In the genomic region with DNA sequence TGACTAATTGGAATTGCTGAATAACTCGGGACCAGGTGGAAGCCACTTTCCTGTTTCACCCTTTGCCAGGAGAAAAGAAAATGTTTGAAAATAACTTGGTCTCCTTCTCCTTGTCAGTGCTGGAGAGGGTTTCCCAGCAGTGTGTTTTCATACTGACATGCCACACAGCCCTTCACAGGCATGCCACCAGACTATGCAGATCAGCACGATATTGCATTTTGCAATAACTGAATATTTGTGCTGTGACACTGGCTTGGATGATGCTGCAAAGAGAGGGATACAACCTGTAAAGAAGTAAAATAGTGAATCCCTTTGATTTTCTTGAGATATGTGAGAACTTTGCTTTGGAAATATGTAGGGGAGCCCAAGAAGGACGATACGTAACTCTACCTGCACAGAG, we compare ENCODE assay signal across 18 cellular contexts.
"Had no signal": no experiment of that assay in that cellular context is flagged by ENCODE, and none has a peak within 500 bp of the region (broad histone marks: within the 10 kb centered on the region; RNA-seq: fewer than 3 reads in every experiment).

No MANE protein-coding gene starts in this region.

- DNase-seq: activated CD4-positive, alpha-beta T cell treated with anti-CD3 and anti-CD28 coated beads, Interleukin-2, amount 10 ng/mL, durations not matched to agents 7 days and 5 days; activated CD8-positive, alpha-beta memory T cell treated with anti-CD3 and anti-CD28 coated beads, Interleukin-2, amount 10 ng/mL, durations not matched to agents 7 days and 5 days; activated CD8-positive, alpha-beta T cell treated with anti-CD3 and anti-CD28 coated beads for 36 hours; activated gamma-delta T cell treated with Interleukin-2 at 50 U/mL for 16 hours; activated T-cell treated with anti-CD3 and anti-CD28 coated beads for 4 hours; heart left ventricle; nephron progenitor cell; sigmoid colon; stimulated activated CD4-positive, alpha-beta T cell treated with anti-CD3 and anti-CD28 coated beads, Interleukin-2, amount 100 ng/mL, for 48 hours; stimulated activated CD8-positive, alpha-beta memory T cell treated with anti-CD3 and anti-CD28 coated beads, Interleukin-4, amount 100 ng/mL, for 48 hours; stimulated activated naive B cell treated with anti-CD40 and anti-IgM and Interleukin-4, amounts not matched to agents 10 μg/mL and 1 μg/mL and 100 μg/mL, for 72 hours; testis had no signal

- H3K27me3 ChIP-seq: testis had no signal

- H3K9me3 ChIP-seq: breast epithelium, esophagus muscularis mucosa, heart left ventricle, sigmoid colon, testis had no signal

- H3K4me3 ChIP-seq: breast epithelium, esophagus muscularis mucosa, heart left ventricle, sigmoid colon, testis had no signal

- ATAC-seq: activated CD4-positive, CD25-positive, alpha-beta regulatory T cell treated with anti-CD3 and anti-CD28 coated beads, Interleukin-2, amount 50 U/mL, for 24 hours; activated CD8-positive, alpha-beta memory T cell treated with anti-CD3 and anti-CD28 coated beads, Interleukin-2, amount 10 ng/mL, durations not matched to agents 7 days and 5 days; activated CD8-positive, alpha-beta T cell treated with anti-CD3 and anti-CD28 coated beads for 36 hours; activated naive CD4-positive, alpha-beta T cell treated with anti-CD3 and anti-CD28 coated beads, Interleukin-2, amount 50 U/mL, for 72 hours; stimulated activated naive B cell treated with anti-CD40 and anti-IgM and Interleukin-4, amounts not matched to agents 10 μg/mL and 1 μg/mL and 100 μg/mL, for 72 hours had no signal

- H3K36me3 ChIP-seq: breast epithelium, esophagus muscularis mucosa, heart left ventricle, sigmoid colon had no signal

- H3K27ac ChIP-seq: breast epithelium, heart left ventricle, parathyroid adenoma, sigmoid colon, testis, VCaP had no signal

- H3K79me2 ChIP-seq: parathyroid adenoma had no signal

- H3K4me1 ChIP-seq: breast epithelium, parathyroid adenoma, sigmoid colon, testis had no signal

- H2AFZ ChIP-seq: parathyroid adenoma had no signal

- H3K9ac ChIP-seq: parathyroid adenoma had no signal
